In genomic region chr11:5600374-5600851, GRCh38 we compare ENCODE assay signal across 8 cellular contexts. TPM values are rescaled to one million over a fixed set of nuclear protein-coding genes. Genes with fewer than 3 reads are reported as not detected.
DNase-seq lines count a peak whose midpoint lies in the region; ATAC-seq and TF ChIP-seq lines count a peak whose summit lies in the region.

No MANE protein-coding gene starts in this region.

- H3K4me1 Mint-ChIP-seq in activated CD8-positive, alpha-beta memory T cell treated with anti-CD3 and anti-CD28 coated beads, Interleukin-2, amount 10 ng/mL, durations not matched to agents 7 days and 5 days: peaks cover 10% of the 10 kb centered on the region
- H3K4me1 Mint-ChIP-seq in natural killer cell: peaks cover 7 to 12% of the 10 kb centered on the region in 2 donors

- H3K36me3 Mint-ChIP-seq in activated CD8-positive, alpha-beta memory T cell treated with anti-CD3 and anti-CD28 coated beads, Interleukin-2, amount 10 ng/mL, durations not matched to agents 7 days and 5 days: no peaks in the 10 kb centered on the region
- H3K36me3 Mint-ChIP-seq in natural killer cell: no peaks in the 10 kb centered on the region

- peaks cover 5% of the 10 kb centered on the region for H3K27me3 Mint-ChIP-seq in activated CD8-positive, alpha-beta memory T cell treated with anti-CD3 and anti-CD28 coated beads, Interleukin-2, amount 10 ng/mL, durations not matched to agents 7 days and 5 days
- H3K27me3 Mint-ChIP-seq in natural killer cell (ENCODE audit: low read depth in 2 of 2): peaks cover 7 to 13% of the 10 kb centered on the region in 2 donors

- no peaks in the 10 kb centered on the region for H3K9me3 Mint-ChIP-seq in activated CD8-positive, alpha-beta memory T cell treated with anti-CD3 and anti-CD28 coated beads, Interleukin-2, amount 10 ng/mL, durations not matched to agents 7 days and 5 days (ENCODE audit: low read depth)
- no peaks in the 10 kb centered on the region for H3K9me3 Mint-ChIP-seq in natural killer cell

- H3K4me1 ChIP-seq in esophagus muscularis mucosa (peaks cover 4 to 44% (median 33%) of the 10 kb centered on the region in 4 donors), stomach (peaks cover 5 to 29% (median 21%) of the 10 kb centered on the region in 4 donors)

- H3K4me3 Mint-ChIP-seq in activated CD8-positive, alpha-beta memory T cell treated with anti-CD3 and anti-CD28 coated beads, Interleukin-2, amount 10 ng/mL, durations not matched to agents 7 days and 5 days: no peak overlapping the region
- no peak overlapping the region for H3K4me3 Mint-ChIP-seq in natural killer cell

- H3K36me3 ChIP-seq in esophagus muscularis mucosa (peaks cover 0 to 8% (median 0%) of the 10 kb centered on the region in 4 donors), stomach (peaks cover 0 to 6% (median 0%) of the 10 kb centered on the region in 4 donors)

- intact Hi-C loops in esophagus muscularis mucosa (cut with DNase I): loop anchor here (5.0 to 10.0 kb wide), 2 partner anchors 92 to 204 kb away; partner anchors contain the start of gene OR52N2
- intact Hi-C loops in natural killer cell (cut with micrococcal nuclease): loop anchor here (1.0 kb wide), 1 partner anchor 208 kb away; the partner anchor contains the start of gene OR52N2
- intact Hi-C loops in stomach (cut with DNase I; ENCODE audit: low total_unique reads): no loop called here

- H3K27ac ChIP-seq in esophagus muscularis mucosa (replicated peaks in 1 of 4) (peak overlapping the region; percentile 61 to 74 (median 72)), stomach (peak overlapping the region; percentile 44 to 74 (median 70))

- H3K27me3 ChIP-seq in esophagus muscularis mucosa (no peaks in the 10 kb centered on the region), stomach (no peaks in the 10 kb centered on the region)

- 24% methylated on average over 8 of the region's 9 CpGs for WGBS in esophagus muscularis mucosa
- WGBS in stomach, 5 donors: 17 to 24% (median 20%) methylated on average over 8 to 9 of the region's 9 CpGs

- peak; percentile 83 for ATAC-seq in GM18858 (IDR thresholded peaks at IDR 0.05; ENCODE audit: unreplicated experiment)
- ATAC-seq in HG03039 (IDR thresholded peaks at IDR 0.05; ENCODE audit: unreplicated experiment): peak; percentile 97
- peak; percentile 92 for ATAC-seq in activated CD8-positive, alpha-beta memory T cell treated with anti-CD3 and anti-CD28 coated beads, Interleukin-2, amount 10 ng/mL, durations not matched to agents 7 days and 5 days
- peak; percentile 82 to 92 (median 92) for ATAC-seq in natural killer cell

- TF ChIP-seq CTCF in esophagus muscularis mucosa (IDR thresholded peaks at IDR 0.05) (peak; percentile 61 to 89 (median 63)), natural killer cell (IDR thresholded peaks at IDR 0.05) (peak; percentile 63), stomach (IDR thresholded peaks at IDR 0.05) (peak in 5 of 7 experiments; percentile 53 to 72 (median 71))

- TF ChIP-seq EP300 in esophagus muscularis mucosa (IDR thresholded peaks at IDR 0.05): no peak
- TF ChIP-seq EP300 in stomach (IDR thresholded peaks at IDR 0.05): no peak

- CTCF ChIA-PET in activated CD8-positive, alpha-beta memory T cell treated with anti-CD3 and anti-CD28 coated beads, Interleukin-2, amount 10 ng/mL, durations not matched to agents 7 days and 5 days (lab: Charles Lee): interaction anchor here (0.6 to 2.1 kb wide), 12 partner anchors 14 to 753 kb away, joined by 3 to 10 read pairs (median 4); partner anchors contain the start of genes TRIM22, TRIM34 and TRIM5

- H3K4me3 ChIP-seq in esophagus muscularis mucosa (no peak overlapping the region), stomach (no peak overlapping the region)

- TF ChIP-seq POLR2A in esophagus muscularis mucosa (IDR thresholded peaks at IDR 0.05; ENCODE audit: low read depth) (no peak), stomach (IDR thresholded peaks at IDR 0.05) (no peak)

- H3K9me3 ChIP-seq in esophagus muscularis mucosa (no peaks in the 10 kb centered on the region), stomach (no peaks in the 10 kb centered on the region)

- DNase-seq in Ammon's horn (ENCODE audit: low spot score) (peak; percentile 55), NCI-H69 (lab: John Stamatoyannopoulos, UW) (peak; percentile 30), esophagus muscularis mucosa (ENCODE audit: extremely low spot score) (no peak), natural killer cell (peak; percentile 39), stomach (peak; percentile 77)
- peak; percentile 76 for DNase-seq in activated CD8-positive, alpha-beta memory T cell treated with anti-CD3 and anti-CD28 coated beads, Interleukin-2, amount 10 ng/mL, durations not matched to agents 7 days and 5 days

- H3K27ac Mint-ChIP-seq in activated CD8-positive, alpha-beta memory T cell treated with anti-CD3 and anti-CD28 coated beads, Interleukin-2, amount 10 ng/mL, durations not matched to agents 7 days and 5 days: no peak overlapping the region
- H3K27ac Mint-ChIP-seq in natural killer cell: no peak overlapping the region

RNA-seq across cellular contexts. Expression of gene TRIM6, which starts 4.0 kb away (rescaled TPM):
- 1 to 10 TPM in 1 of 2 experiments, under 1 TPM in 1; 0.37 to 1.5 TPM for total RNA-seq in activated CD8-positive, alpha-beta memory T cell treated with anti-CD3 and anti-CD28 coated beads, Interleukin-2, amount 10 ng/mL, durations not matched to agents 7 days and 5 days
- 1 to 10 TPM; 1.8 to 3.4 (median 2.5) TPM for total RNA-seq in esophagus muscularis mucosa
- 1 to 10 TPM in 1 of 3 donors, not detected in 2; 1.1 TPM for total RNA-seq in natural killer cell
- total RNA-seq in stomach: 10 to 100 TPM in 1 of 5 donors, 1 to 10 TPM in 1, under 1 TPM in 1, not detected in 2; 0.87 to 10.3 (median 2.6) TPM
- polyA plus RNA-seq in stomach: 1 to 10 TPM; 1.1 to 2.3 (median 1.2) TPM

RNA-seq across cellular contexts. Expression of gene OR52B6, which starts 19.7 kb away (rescaled TPM):
- not detected for total RNA-seq in activated CD8-positive, alpha-beta memory T cell treated with anti-CD3 and anti-CD28 coated beads, Interleukin-2, amount 10 ng/mL, durations not matched to agents 7 days and 5 days
- not detected for total RNA-seq in esophagus muscularis mucosa
- not detected for total RNA-seq in natural killer cell
- total RNA-seq in stomach: not detected
- not detected for polyA plus RNA-seq in stomach

RNA-seq across cellular contexts. Expression of gene TRIM34, which starts 24.4 kb away (rescaled TPM):
- 10 to 100 TPM; 13.1 to 16.1 TPM for total RNA-seq in activated CD8-positive, alpha-beta memory T cell treated with anti-CD3 and anti-CD28 coated beads, Interleukin-2, amount 10 ng/mL, durations not matched to agents 7 days and 5 days
- total RNA-seq in esophagus muscularis mucosa: 1 to 10 TPM; 3.0 to 5.0 (median 3.9) TPM
- total RNA-seq in natural killer cell: 10 to 100 TPM in 1 of 3 donors, 1 to 10 TPM in 2; 8.2 to 10.0 (median 9.9) TPM
- 10 to 100 TPM in 1 of 5 donors, 1 to 10 TPM in 2, under 1 TPM in 1, not detected in 1; 0.29 to 11.4 (median 2.6) TPM for total RNA-seq in stomach
- polyA plus RNA-seq in stomach: 1 to 10 TPM; 2.9 to 8.7 (median 3.7) TPM

RNA-seq across cellular contexts. Expression of gene OR52H1, which starts 52.1 kb away (rescaled TPM):
- not detected for total RNA-seq in activated CD8-positive, alpha-beta memory T cell treated with anti-CD3 and anti-CD28 coated beads, Interleukin-2, amount 10 ng/mL, durations not matched to agents 7 days and 5 days
- total RNA-seq in esophagus muscularis mucosa (not detected), natural killer cell (under 1 TPM; 0.26 to 0.95 (median 0.70) TPM), stomach (10 to 100 TPM in 1 of 5 donors, 1 to 10 TPM in 1, under 1 TPM in 1, not detected in 2; 0.58 to 21.0 (median 1.3) TPM)
- not detected for polyA plus RNA-seq in stomach
